In the genomic region with DNA sequence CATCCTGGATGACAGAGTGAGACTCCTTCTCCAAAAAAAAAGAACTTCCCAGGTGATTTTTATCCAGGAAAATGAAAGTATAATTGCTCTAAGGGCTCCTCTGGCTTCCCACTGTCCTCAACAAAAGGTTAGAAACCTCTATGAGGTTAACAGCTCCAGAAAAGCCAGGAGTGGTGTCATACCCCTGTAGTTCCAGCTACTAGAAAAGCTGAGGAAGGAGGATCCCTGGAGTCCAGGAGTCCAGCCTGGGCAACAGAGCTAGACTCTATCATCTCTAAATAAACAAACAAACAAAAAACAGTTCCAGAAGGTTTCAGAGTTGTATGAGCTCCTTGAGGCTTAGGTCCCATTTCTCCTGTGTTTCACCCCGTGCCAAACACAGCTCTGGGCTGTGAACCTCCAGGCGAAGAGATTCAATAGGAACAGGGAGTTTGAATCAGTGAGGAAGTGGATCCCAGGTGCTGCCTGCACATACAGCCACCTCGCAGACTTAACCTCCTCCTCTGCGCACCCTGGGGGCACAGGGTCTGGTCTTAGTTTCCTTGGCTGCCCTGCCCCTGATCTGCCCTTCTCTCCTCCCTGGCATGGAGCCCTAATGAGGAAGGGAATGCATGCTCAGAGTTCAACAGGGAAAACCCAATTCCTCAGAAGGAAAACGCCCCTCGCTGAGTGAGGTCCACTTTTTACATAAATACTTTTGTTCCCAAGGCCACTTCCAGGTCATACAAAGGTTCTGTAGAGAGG, we compare ENCODE assay signal across 13 cellular contexts. TPM values are rescaled to one million over a fixed set of nuclear protein-coding genes. Genes with fewer than 3 reads are reported as not detected.
DNase-seq lines count a peak whose midpoint lies in the region; ATAC-seq and TF ChIP-seq lines count a peak whose summit lies in the region.
"Had no signal": no experiment of that assay in that cellular context is flagged by ENCODE, and none has a peak within 500 bp of the region (broad histone marks: within the 10 kb centered on the region; RNA-seq: fewer than 3 reads in every experiment).

No MANE protein-coding gene starts in this region.

- no peaks in the 10 kb centered on the region for H3K9me3 ChIP-seq in mucosa of stomach (ENCODE audit: control insufficient read depth, low read length)
- H3K9me3 ChIP-seq in thyroid gland, result no peaks in the 10 kb centered on the region
- H3K9me3 ChIP-seq: HAP-1 had no signal

- peak overlapping the region; percentile 32 for H3K9ac ChIP-seq in mucosa of stomach (ENCODE audit: low read length)

- H3K4me3 ChIP-seq in coronary artery, result peak overlapping the region; percentile 40
- H3K4me3 ChIP-seq in mucosa of stomach (ENCODE audit: low read length), result no peak overlapping the region
- H3K4me3 ChIP-seq in thyroid gland (replicated peaks in 1 of 3), result no peak overlapping the region
- H3K4me3 ChIP-seq: HAP-1 had no signal

- intact Hi-C loops in thyroid gland (cut with DNase I), result no loop called here
- intact Hi-C loops in activated T-helper 1 cell treated with anti-CD3 and anti-CD28 coated beads, Interleukin-12 subunit alpha, Interleukin-12 subunit beta, Interleukin-2, Interleukin-4 antibody, amounts not matched to agents 30 ng/mL and 10 ng/mL and 1 ng/mL, durations not matched to agents 14 hours and 24 hours and 36 hours (cut with micrococcal nuclease), result loop anchor here (2.0 kb wide), 1 partner anchor 63 kb away; no protein-coding TSS in a partner anchor

- H3K27me3 ChIP-seq in mucosa of stomach (ENCODE audit: control insufficient read depth, insufficient read depth, low read length) (peaks cover 5% of the 10 kb centered on the region), thyroid gland (no peaks in the 10 kb centered on the region)

- H3K4me3 Mint-ChIP-seq in activated T-cell treated with anti-CD3 and anti-CD28 coated beads, Interleukin-2, amount 50 U/mL, for 4 hours, result no peak overlapping the region
- no peak overlapping the region for H3K4me3 Mint-ChIP-seq in activated T-helper 1 cell treated with anti-CD3 and anti-CD28 coated beads, Interleukin-12 subunit alpha, Interleukin-12 subunit beta, Interleukin-2, Interleukin-4 antibody, amounts not matched to agents 30 ng/mL and 10 ng/mL and 1 ng/mL, durations not matched to agents 14 hours and 24 hours and 36 hours

- peaks cover 11% of the 10 kb centered on the region for H3K36me3 Mint-ChIP-seq in activated T-cell treated with anti-CD3 and anti-CD28 coated beads, Interleukin-2, amount 50 U/mL, for 4 hours (ENCODE audit: insufficient read depth)
- H3K36me3 Mint-ChIP-seq in activated T-helper 1 cell treated with anti-CD3 and anti-CD28 coated beads, Interleukin-12 subunit alpha, Interleukin-12 subunit beta, Interleukin-2, Interleukin-4 antibody, amounts not matched to agents 30 ng/mL and 10 ng/mL and 1 ng/mL, durations not matched to agents 14 hours and 24 hours and 36 hours (ENCODE audit: low read depth), result peaks cover 35% of the 10 kb centered on the region

- H3K4me1 Mint-ChIP-seq in activated T-cell treated with anti-CD3 and anti-CD28 coated beads, Interleukin-2, amount 50 U/mL, for 4 hours (ENCODE audit: low read depth), result peaks cover 5% of the 10 kb centered on the region
- peaks cover 18% of the 10 kb centered on the region for H3K4me1 Mint-ChIP-seq in activated T-helper 1 cell treated with anti-CD3 and anti-CD28 coated beads, Interleukin-12 subunit alpha, Interleukin-12 subunit beta, Interleukin-2, Interleukin-4 antibody, amounts not matched to agents 30 ng/mL and 10 ng/mL and 1 ng/mL, durations not matched to agents 14 hours and 24 hours and 36 hours (ENCODE audit: low read depth)

- ATAC-seq in activated T-cell treated with anti-CD3 and anti-CD28 coated beads, Interleukin-2, amount 50 U/mL, for 4 hours, result no peak

- no peak for TF ChIP-seq POLR2A in thyroid gland (IDR thresholded peaks at IDR 0.05)

- H3K36me3 ChIP-seq in mucosa of stomach (ENCODE audit: control insufficient read depth, insufficient read depth, low read length), result no peaks in the 10 kb centered on the region
- no peaks in the 10 kb centered on the region for H3K36me3 ChIP-seq in thyroid gland
- H3K36me3 ChIP-seq: HAP-1 had no signal

- H3K27me3 Mint-ChIP-seq in activated T-cell treated with anti-CD3 and anti-CD28 coated beads, Interleukin-2, amount 50 U/mL, for 4 hours (ENCODE audit: low read depth), result no peaks in the 10 kb centered on the region
- H3K27me3 Mint-ChIP-seq in activated T-helper 1 cell treated with anti-CD3 and anti-CD28 coated beads, Interleukin-12 subunit alpha, Interleukin-12 subunit beta, Interleukin-2, Interleukin-4 antibody, amounts not matched to agents 30 ng/mL and 10 ng/mL and 1 ng/mL, durations not matched to agents 14 hours and 24 hours and 36 hours (ENCODE audit: insufficient read depth), result no peaks in the 10 kb centered on the region

- H3K9me3 Mint-ChIP-seq in activated T-cell treated with anti-CD3 and anti-CD28 coated beads, Interleukin-2, amount 50 U/mL, for 4 hours, result no peaks in the 10 kb centered on the region
- no peaks in the 10 kb centered on the region for H3K9me3 Mint-ChIP-seq in activated T-helper 1 cell treated with anti-CD3 and anti-CD28 coated beads, Interleukin-12 subunit alpha, Interleukin-12 subunit beta, Interleukin-2, Interleukin-4 antibody, amounts not matched to agents 30 ng/mL and 10 ng/mL and 1 ng/mL, durations not matched to agents 14 hours and 24 hours and 36 hours

- TF ChIP-seq CTCF in coronary artery (IDR thresholded peaks at IDR 0.05) (no peak), thyroid gland (IDR thresholded peaks at IDR 0.05) (no peak)

- peak overlapping the region in 1 of 2 donors; percentile 61 for H3K27ac ChIP-seq in coronary artery
- H3K27ac ChIP-seq in thyroid gland, result peak overlapping the region; percentile 69 to 95 (median 69)
- H3K27ac ChIP-seq: 22Rv1 had no signal

- DNase-seq in activated T-cell treated with anti-CD3 and anti-CD28 coated beads, Interleukin-2, amount 50 U/mL, for 1 hour, result peak; percentile 14
- no peak for DNase-seq in activated T-cell treated with anti-CD3 and anti-CD28 coated beads, Interleukin-2, amount 50 U/mL, for 4 hours
- DNase-seq in coronary artery (ENCODE audit: low spot score), result no peak
- DNase-seq in thyroid gland, result peak in 1 of 2 donors; percentile 16
- DNase-seq in activated T-helper 1 cell treated with anti-CD3 and anti-CD28 coated beads, Interleukin-12 subunit alpha, Interleukin-12 subunit beta, Interleukin-2, Interleukin-4 antibody, amounts not matched to agents 30 ng/mL and 10 ng/mL and 1 ng/mL, durations not matched to agents 14 hours and 24 hours and 36 hours (ENCODE audit: low spot score), result no peak
- no peak for DNase-seq in GOT3 (lab: John Stamatoyannopoulos, UW)
- no peak for DNase-seq in amniotic stem cell (lab: John Stamatoyannopoulos, UW)
- DNase-seq: activated naive CD4-positive, alpha-beta T cell treated with anti-CD3 and anti-CD28 coated beads, Interleukin-2, amount 50 U/mL, for 16 hours; GDM1; NCI-H1930 had no signal

- 64 to 78% methylated on average over 6 of the region's 6 CpGs for WGBS in thyroid gland, 2 donors

- no peak overlapping the region for H3K27ac Mint-ChIP-seq in activated T-helper 1 cell treated with anti-CD3 and anti-CD28 coated beads, Interleukin-12 subunit alpha, Interleukin-12 subunit beta, Interleukin-2, Interleukin-4 antibody, amounts not matched to agents 30 ng/mL and 10 ng/mL and 1 ng/mL, durations not matched to agents 14 hours and 24 hours and 36 hours

- H3K4me1 ChIP-seq in mucosa of stomach (ENCODE audit: control insufficient read depth, insufficient read depth, low read length) (peaks cover 44% of the 10 kb centered on the region), thyroid gland (peaks cover 39 to 62% of the 10 kb centered on the region in 2 donors)
- H3K4me1 ChIP-seq: HAP-1 had no signal

RNA-seq across cellular contexts. Expression of a gene that starts 31.0 kb away (rescaled TPM):
- total RNA-seq in activated T-cell treated with anti-CD3 and anti-CD28 coated beads, Interleukin-2, amount 50 U/mL, for 4 hours, result 10 to 100 TPM; 22.2 to 51.5 (median 42.5) TPM
- total RNA-seq in thyroid gland, result 1 to 10 TPM in 2 of 4 donors, under 1 TPM in 2; 0.78 to 1.4 (median 0.99) TPM
- 94.7 and 96.7 TPM in 2 replicates for total RNA-seq in activated T-helper 1 cell treated with anti-CD3 and anti-CD28 coated beads, Interleukin-12 subunit alpha, Interleukin-12 subunit beta, Interleukin-2, Interleukin-4 antibody, amounts not matched to agents 30 ng/mL and 10 ng/mL and 1 ng/mL, durations not matched to agents 14 hours and 24 hours and 36 hours

RNA-seq across cellular contexts. Expression of a gene that starts 53.7 kb away (rescaled TPM):
- 1 to 10 TPM; 2.6 to 3.0 (median 2.7) TPM for total RNA-seq in activated T-cell treated with anti-CD3 and anti-CD28 coated beads, Interleukin-2, amount 50 U/mL, for 4 hours
- 1 to 10 TPM; 3.6 to 9.9 (median 4.7) TPM for total RNA-seq in thyroid gland
- total RNA-seq in activated T-helper 1 cell treated with anti-CD3 and anti-CD28 coated beads, Interleukin-12 subunit alpha, Interleukin-12 subunit beta, Interleukin-2, Interleukin-4 antibody, amounts not matched to agents 30 ng/mL and 10 ng/mL and 1 ng/mL, durations not matched to agents 14 hours and 24 hours and 36 hours, result 11.6 and 12.0 TPM in 2 replicates

Comparison
In these comparisons a context has a peak if more than half of its experiments do, and no peak if none do; other contexts are left out.
1. RNA of a gene that starts 31.0 kb away (total RNA-seq): 94.7 to 96.7 TPM in activated T-helper 1 cell treated with anti-CD3 and anti-CD28 coated beads, Interleukin-12 subunit alpha, Interleukin-12 subunit beta, Interleukin-2, Interleukin-4 antibody, amounts not matched to agents 30 ng/mL and 10 ng/mL and 1 ng/mL, durations not matched to agents 14 hours and 24 hours and 36 hours and 22.2 to 51.5 TPM in activated T-cell treated with anti-CD3 and anti-CD28 coated beads, Interleukin-2, amount 50 U/mL, for 4 hours; 0.78 to 1.4 TPM in thyroid gland; every median in the first group is over 4 times any median in the second.